Comparison of ENCODE assay signal across 22 cellular contexts in genomic region chr1:8428441-8428840, GRCh38.
A peak's percentile ranks its signal among the peaks of the same experiment; 100 is the strongest.
DNase-seq lines count a peak whose midpoint lies in the region; ATAC-seq and TF ChIP-seq lines count a peak whose summit lies in the region.
"Had no signal": no experiment of that assay in that cellular context is flagged by ENCODE, and none has a peak within 500 bp of the region (broad histone marks: within the 10 kb centered on the region; RNA-seq: fewer than 3 reads in every experiment).

No MANE protein-coding gene starts in this region.

- intact Hi-C loops in left lung (cut with DNase I) (no loop called here), stomach (cut with DNase I; ENCODE audit: low total_unique reads) (loop anchor here (10.0 kb wide), 1 partner anchor 64 kb away; no protein-coding TSS in a partner anchor)
- intact Hi-C loops in activated CD4-positive, alpha-beta T cell treated with anti-CD3 and anti-CD28 coated beads, Interleukin-2, amount 10 ng/mL, durations not matched to agents 24 days and 14 days (cut with micrococcal nuclease), result no loop called here

- H4K20me1 ChIP-seq in H9 (ENCODE audit: control insufficient read depth, insufficient read depth, insufficient read length) (no peaks in the 10 kb centered on the region), SU-DHL-6 (ENCODE audit: low read depth, low read length) (no peaks in the 10 kb centered on the region)

- H3K4me1 ChIP-seq in H9 (ENCODE audit: insufficient read depth, low read length) (peaks cover 2% of the 10 kb centered on the region; the same call in 1 of the 2 replicates), left lung (peaks cover 15 to 79% of the 10 kb centered on the region in 2 donors), stomach (peaks cover 14 to 63% (median 38%) of the 10 kb centered on the region in 4 donors)

- POLR2A ChIA-PET in WTC11 (lab: Charles Lee), result no interaction called here

- no peaks in the 10 kb centered on the region for H3K27me3 Mint-ChIP-seq in H9 (ENCODE audit: low read depth)
- no peaks in the 10 kb centered on the region for H3K27me3 Mint-ChIP-seq in WTC11 (ENCODE audit: low read depth)
- no peaks in the 10 kb centered on the region for H3K27me3 Mint-ChIP-seq in activated CD4-positive, alpha-beta T cell treated with anti-CD3 and anti-CD28 coated beads, Interleukin-2, amount 10 ng/mL, durations not matched to agents 24 days and 14 days
- H3K27me3 Mint-ChIP-seq: activated CD4-positive, alpha-beta T cell treated with anti-CD3 and anti-CD28 coated beads, Interleukin-2, amount 10 ng/mL, durations not matched to agents 7 days and 5 days; activated naive CD8-positive, alpha-beta T cell treated with anti-CD3 and anti-CD28 coated beads for 36 hours; brain had no signal

- no peak overlapping the region for H3K4ac ChIP-seq in H9 (ENCODE audit: low read depth, low read length)

- H3K27ac ChIP-seq in H9 (ENCODE audit: insufficient read length, low read depth, low read length) (no peak overlapping the region), SU-DHL-6 (ENCODE audit: low read depth, low read length) (peak overlapping the region; percentile 99), left lung (peak overlapping the region; percentile 39 to 98), stomach (peak overlapping the region in 4 of 5 donors; percentile 50 to 99 (median 61))
- H3K27ac ChIP-seq: prostate gland had no signal

- no peak overlapping the region for H3K56ac ChIP-seq in H9 (ENCODE audit: insufficient read length, low read depth, low read length)

- DNase-seq in H9 (no peak), left lung (no peak), stomach (no peak), WTC11 (ENCODE audit: low spot score) (no peak), NOMO-1 treated with dmso at 0.1 percent for 144 hours (lab: John Stamatoyannopoulos, UW; ENCODE audit: unreplicated experiment) (no peak)
- no peak for DNase-seq in activated CD4-positive, alpha-beta T cell treated with anti-CD3 and anti-CD28 coated beads, Interleukin-2, amount 10 ng/mL, durations not matched to agents 24 days and 14 days
- no peak for DNase-seq in stimulated activated naive CD4-positive, alpha-beta T cell treated with Interleukin-2 at 50 U/mL for 16 hours (lab: John Stamatoyannopoulos, UW)
- DNase-seq: activated CD4-positive, alpha-beta T cell treated with anti-CD3 and anti-CD28 coated beads, Interleukin-2, amount 10 ng/mL, durations not matched to agents 7 days and 5 days; activated naive CD8-positive, alpha-beta T cell treated with anti-CD3 and anti-CD28 coated beads for 36 hours; activated T-cell treated with anti-CD3 and anti-CD28 coated beads, Interleukin-2, amount 50 U/mL, for 1 hour; mammary epithelial cell; NCI-H1092 treated with DMSO at 0.1 percent for 48 hours; NCI-H2107; NCI-H526 treated with DMSO at 0.1 percent for 48 hours; SK-N-SH; stimulated activated naive CD8-positive, alpha-beta T cell treated with anti-CD3 and anti-CD28 coated beads, Interleukin-15, Interleukin-2, amounts not matched to agents 100 U/mL and 50 U/mL, for 24 hours had no signal

- H3K36me3 ChIP-seq in SU-DHL-6 (ENCODE audit: low read length) (no peaks in the 10 kb centered on the region), left lung (no peaks in the 10 kb centered on the region), stomach (no peaks in the 10 kb centered on the region)
- H3K36me3 ChIP-seq: prostate gland had no signal

- H3K27ac Mint-ChIP-seq in H9 (no peak overlapping the region), WTC11 (no peak overlapping the region)
- no peak overlapping the region for H3K27ac Mint-ChIP-seq in activated CD4-positive, alpha-beta T cell treated with anti-CD3 and anti-CD28 coated beads, Interleukin-2, amount 10 ng/mL, durations not matched to agents 24 days and 14 days

- no peak overlapping the region for H2BK20ac ChIP-seq in H9 (ENCODE audit: low read depth, low read length, poor library complexity, severe bottlenecking)

- peaks cover 71% of the 10 kb centered on the region for H3F3A ChIP-seq in SU-DHL-6 (ENCODE audit: insufficient read depth)

- peak overlapping the region; percentile 67 for H4K5ac ChIP-seq in H9 (ENCODE audit: insufficient read length, low read depth, low read length)

- H2AFZ ChIP-seq in H9 (ENCODE audit: low read length) (no peak overlapping the region), SU-DHL-6 (ENCODE audit: low read depth, low read length, severe bottlenecking) (no peak overlapping the region)
- H2AFZ ChIP-seq: GM23338 had no signal

- no peaks in the 10 kb centered on the region for H3K23me2 ChIP-seq in H9 (ENCODE audit: insufficient read length, low read depth, low read length, poor library complexity, severe bottlenecking)

- H2AK5ac ChIP-seq in H9 (ENCODE audit: insufficient read length, low read length), result no peak overlapping the region

- H3K4me1 Mint-ChIP-seq in H9 (peaks cover 44 to 56% of the 10 kb centered on the region in 2 experiments), WTC11 (peaks cover 53% of the 10 kb centered on the region)
- peaks cover 70% of the 10 kb centered on the region for H3K4me1 Mint-ChIP-seq in activated CD4-positive, alpha-beta T cell treated with anti-CD3 and anti-CD28 coated beads, Interleukin-2, amount 10 ng/mL, durations not matched to agents 24 days and 14 days

- H3K4me3 ChIP-seq in SU-DHL-6 (ENCODE audit: insufficient read depth, low read length, poor library complexity, severe bottlenecking), result peak overlapping the region; percentile 12
- H3K4me3 ChIP-seq in left lung, result no peak overlapping the region
- H3K4me3 ChIP-seq in stomach, result no peak overlapping the region
- H3K4me3 ChIP-seq: GM23338, prostate gland had no signal

- H3K36me3 Mint-ChIP-seq in H9 (ENCODE audit: insufficient read depth in 1 of 3, low read depth in 3 of 3), result no peaks in the 10 kb centered on the region
- no peaks in the 10 kb centered on the region for H3K36me3 Mint-ChIP-seq in WTC11
- peaks cover 24% of the 10 kb centered on the region for H3K36me3 Mint-ChIP-seq in activated CD4-positive, alpha-beta T cell treated with anti-CD3 and anti-CD28 coated beads, Interleukin-2, amount 10 ng/mL, durations not matched to agents 24 days and 14 days (ENCODE audit: low read depth)
- H3K36me3 Mint-ChIP-seq: brain had no signal

- no peak overlapping the region for H2BK15ac ChIP-seq in H9 (ENCODE audit: low read depth, low read length)

- no peak for TF ChIP-seq EP300 in stomach (IDR thresholded peaks at IDR 0.05)

- H3K9ac ChIP-seq in H9 (ENCODE audit: extremely low read depth, insufficient read length, low read length) (no peak overlapping the region), SU-DHL-6 (ENCODE audit: low read length) (peak overlapping the region; percentile 55)
- H3K9ac ChIP-seq: SK-N-SH had no signal

- H3K9me3 Mint-ChIP-seq in H9 (no peaks in the 10 kb centered on the region), WTC11 (no peaks in the 10 kb centered on the region)
- H3K9me3 Mint-ChIP-seq in activated CD4-positive, alpha-beta T cell treated with anti-CD3 and anti-CD28 coated beads, Interleukin-2, amount 10 ng/mL, durations not matched to agents 24 days and 14 days, result no peaks in the 10 kb centered on the region
- H3K9me3 Mint-ChIP-seq: activated CD4-positive, alpha-beta T cell treated with anti-CD3 and anti-CD28 coated beads, Interleukin-2, amount 10 ng/mL, durations not matched to agents 7 days and 5 days; brain; GM23338; nephron had no signal

- ATAC-seq in left lung (no peak), WTC11 (no peak)
- ATAC-seq: esophagus mucosa; GM23338; stimulated activated naive CD8-positive, alpha-beta T cell treated with anti-CD3 and anti-CD28 coated beads, Interleukin-15, Interleukin-2, amounts not matched to agents 100 U/mL and 50 U/mL, for 24 hours had no signal

- no peak overlapping the region for H2BK12ac ChIP-seq in H9 (ENCODE audit: insufficient read length, low read depth, low read length)

- peaks cover 3% of the 10 kb centered on the region for H3K79me1 ChIP-seq in H9 (ENCODE audit: insufficient read depth, low read depth, low read length, poor library complexity, severe bottlenecking)

- no peaks in the 10 kb centered on the region for H3K9me2 ChIP-seq in SU-DHL-6 (replicated peaks; ENCODE audit: insufficient read depth, low read length)
- H3K9me2 ChIP-seq: SK-N-SH had no signal

- CTCF ChIA-PET in WTC11 (lab: Charles Lee), result interaction anchor here (1.3 to 3.4 kb wide), 3 partner anchors 11 to 453 kb away, joined by 4 to 22 read pairs (median 4); no protein-coding TSS in a partner anchor

- no peak overlapping the region for H4K8ac ChIP-seq in H9 (replicated peaks; ENCODE audit: insufficient read length, low read depth, low read length)

- no peak overlapping the region for H3K4me2 ChIP-seq in H9 (ENCODE audit: insufficient read depth, insufficient read length, low read length)
- peak overlapping the region; percentile 78 for H3K4me2 ChIP-seq in SU-DHL-6 (ENCODE audit: low read depth, low read length, poor library complexity, severe bottlenecking)
- H3K4me2 ChIP-seq: GM23338, SK-N-SH had no signal

- no peak overlapping the region for H2BK120ac ChIP-seq in H9 (ENCODE audit: low read depth, low read length, poor library complexity, severe bottlenecking)

- no peak overlapping the region for H3T11ph ChIP-seq in H9 (ENCODE audit: low read length)

- no peak overlapping the region for H3K14ac ChIP-seq in H9 (ENCODE audit: insufficient read depth, low read length)

- no peaks in the 10 kb centered on the region; the same call in 1 of the 2 replicates for H3K79me2 ChIP-seq in H9 (ENCODE audit: insufficient read depth, low read length)
- peaks cover 15% of the 10 kb centered on the region for H3K79me2 ChIP-seq in SU-DHL-6 (ENCODE audit: insufficient read depth, low read length)

- TF ChIP-seq POLR2A in stomach (IDR thresholded peaks at IDR 0.05), result no peak

- H3K4me3 Mint-ChIP-seq in H9, result no peak overlapping the region
- no peak overlapping the region for H3K4me3 Mint-ChIP-seq in WTC11
- no peak overlapping the region for H3K4me3 Mint-ChIP-seq in activated CD4-positive, alpha-beta T cell treated with anti-CD3 and anti-CD28 coated beads, Interleukin-2, amount 10 ng/mL, durations not matched to agents 24 days and 14 days
- H3K4me3 Mint-ChIP-seq: activated naive CD8-positive, alpha-beta T cell treated with anti-CD3 and anti-CD28 coated beads for 36 hours; brain; GM23338; nephron had no signal

- no peaks in the 10 kb centered on the region for H3K9me3 ChIP-seq in H9 (ENCODE audit: control insufficient read depth, low read depth, low read length)
- no peaks in the 10 kb centered on the region for H3K9me3 ChIP-seq in SU-DHL-6 (ENCODE audit: insufficient read depth, low read length)
- no peaks in the 10 kb centered on the region for H3K9me3 ChIP-seq in left lung
- H3K9me3 ChIP-seq in stomach, result no peaks in the 10 kb centered on the region
- H3K9me3 ChIP-seq: prostate gland, SK-N-SH had no signal

- no CpG with 5 or more reads among the region's 5 CpGs for whole genome bisulfite sequencing in H9 (ENCODE audit: extremely low coverage, insufficient read length, low lambda C conversion rate)
- 84 to 94% (median 90%) methylated on average over 5 of the region's 5 CpGs for WGBS in stomach, 5 donors

- H4K91ac ChIP-seq in H9 (ENCODE audit: insufficient read length, low read depth, low read length), result no peak overlapping the region

- TF ChIP-seq CTCF in H9 (conservative IDR thresholded peaks at IDR 0.05), result no peak
- no peak for TF ChIP-seq CTCF in SU-DHL-6 (IDR thresholded peaks at IDR 0.05; ENCODE audit: insufficient read depth, low read length, poor library complexity, severe bottlenecking)
- TF ChIP-seq CTCF in left lung (IDR thresholded peaks at IDR 0.05), result no peak
- TF ChIP-seq CTCF in stomach (IDR thresholded peaks at IDR 0.05), result no peak
- no peak for TF ChIP-seq CTCF in WTC11 (IDR thresholded peaks at IDR 0.05)

- H3K23ac ChIP-seq in H9 (ENCODE audit: insufficient read length, low read depth, low read length), result no peak overlapping the region

- H2BK5ac ChIP-seq in H9 (ENCODE audit: insufficient read length, low read length), result no peak overlapping the region

- no peak overlapping the region for H3K18ac ChIP-seq in H9 (ENCODE audit: insufficient read length, low read depth, low read length)

- H3K27me3 ChIP-seq in H9 (ENCODE audit: insufficient read depth, low read length) (no peaks in the 10 kb centered on the region), SU-DHL-6 (ENCODE audit: low read length) (no peaks in the 10 kb centered on the region), left lung (no peaks in the 10 kb centered on the region), stomach (no peaks in the 10 kb centered on the region)
